Comparison of ENCODE assay signal across 2 cellular contexts in genomic region chr5:501040-501832, GRCh38.
TF ChIP-seq lines count a peak whose summit lies in the region.

No MANE protein-coding gene starts in this region.

TF ChIP-seq in IMR-90, 13 proteins besides CTCF, POLR2A, EP300 and RAD21:
- TF ChIP-seq, protein P1, sequence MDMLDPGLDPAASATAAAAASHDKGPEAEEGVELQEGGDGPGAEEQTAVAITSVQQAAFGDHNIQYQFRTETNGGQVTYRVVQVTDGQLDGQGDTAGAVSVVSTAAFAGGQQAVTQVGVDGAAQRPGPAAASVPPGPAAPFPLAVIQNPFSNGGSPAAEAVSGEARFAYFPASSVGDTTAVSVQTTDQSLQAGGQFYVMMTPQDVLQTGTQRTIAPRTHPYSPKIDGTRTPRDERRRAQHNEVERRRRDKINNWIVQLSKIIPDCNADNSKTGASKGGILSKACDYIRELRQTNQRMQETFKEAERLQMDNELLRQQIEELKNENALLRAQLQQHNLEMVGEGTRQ (IDR thresholded peaks at IDR 0.05; ENCODE audit: low read depth, low read length): no peak
- TF ChIP-seq RFX5 (IDR thresholded peaks at IDR 0.05; ENCODE audit: low read depth, low read length): no peak
- no peak for TF ChIP-seq CHD1 (IDR thresholded peaks at IDR 0.05; ENCODE audit: low read depth, low read length)
- TF ChIP-seq BHLHE40 (IDR thresholded peaks at IDR 0.05; ENCODE audit: low read depth, low read length): no peak
- TF ChIP-seq CEBPB (IDR thresholded peaks at IDR 0.05; ENCODE audit: low read depth, low read length): no peak
- TF ChIP-seq, protein P2, sequence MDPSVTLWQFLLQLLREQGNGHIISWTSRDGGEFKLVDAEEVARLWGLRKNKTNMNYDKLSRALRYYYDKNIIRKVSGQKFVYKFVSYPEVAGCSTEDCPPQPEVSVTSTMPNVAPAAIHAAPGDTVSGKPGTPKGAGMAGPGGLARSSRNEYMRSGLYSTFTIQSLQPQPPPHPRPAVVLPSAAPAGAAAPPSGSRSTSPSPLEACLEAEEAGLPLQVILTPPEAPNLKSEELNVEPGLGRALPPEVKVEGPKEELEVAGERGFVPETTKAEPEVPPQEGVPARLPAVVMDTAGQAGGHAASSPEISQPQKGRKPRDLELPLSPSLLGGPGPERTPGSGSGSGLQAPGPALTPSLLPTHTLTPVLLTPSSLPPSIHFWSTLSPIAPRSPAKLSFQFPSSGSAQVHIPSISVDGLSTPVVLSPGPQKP (IDR thresholded peaks at IDR 0.05; ENCODE audit: borderline replicate concordance, low read depth, low read length): no peak
- TF ChIP-seq NFE2L2 (IDR thresholded peaks at IDR 0.05; ENCODE audit: low read depth, low read length): no peak
- no peak for TF ChIP-seq MAZ (IDR thresholded peaks at IDR 0.05; ENCODE audit: borderline replicate concordance, low read depth, low read length)
- no peak for TF ChIP-seq RCOR1 (IDR thresholded peaks at IDR 0.05; ENCODE audit: insufficient replicate concordance, low read length)
- no peak for TF ChIP-seq SMC3 (IDR thresholded peaks at IDR 0.05; ENCODE audit: low read depth, low read length)
- TF ChIP-seq MXI1 (IDR thresholded peaks at IDR 0.05; ENCODE audit: borderline replicate concordance, low read depth, low read length): no peak
- no peak for TF ChIP-seq FOS (IDR thresholded peaks at IDR 0.05; ENCODE audit: low read depth, low read length)
- TF ChIP-seq MAFK (IDR thresholded peaks at IDR 0.05; ENCODE audit: low read depth, low read length): no peak

TF ChIP-seq in endothelial cell of umbilical vein, 7 proteins besides CTCF, POLR2A, EP300 and RAD21:
- TF ChIP-seq FOS (IDR thresholded peaks at IDR 0.05; ENCODE audit: borderline replicate concordance, insufficient read depth, low read length): no peak
- TF ChIP-seq JUN (IDR thresholded peaks at IDR 0.05; ENCODE audit: borderline replicate concordance, insufficient read depth, insufficient read length, low read depth): no peak
- no peak for TF ChIP-seq MYC (IDR thresholded peaks at IDR 0.05; ENCODE audit: low read depth, low read length)
- no peak for TF ChIP-seq EZH2 (IDR thresholded peaks at IDR 0.05; ENCODE audit: borderline replicate concordance, low read depth, low read length, severe bottlenecking)
- TF ChIP-seq GATA2 (IDR thresholded peaks at IDR 0.05; ENCODE audit: insufficient read depth, insufficient read length, low read depth, low read length): no peak
- TF ChIP-seq POLR2AphosphoS5 (IDR thresholded peaks at IDR 0.05; ENCODE audit: insufficient read depth, low read depth, low read length): no peak
- TF ChIP-seq MAX (IDR thresholded peaks at IDR 0.05; ENCODE audit: insufficient read depth, insufficient read length): no peak
